In the genomic region with DNA sequence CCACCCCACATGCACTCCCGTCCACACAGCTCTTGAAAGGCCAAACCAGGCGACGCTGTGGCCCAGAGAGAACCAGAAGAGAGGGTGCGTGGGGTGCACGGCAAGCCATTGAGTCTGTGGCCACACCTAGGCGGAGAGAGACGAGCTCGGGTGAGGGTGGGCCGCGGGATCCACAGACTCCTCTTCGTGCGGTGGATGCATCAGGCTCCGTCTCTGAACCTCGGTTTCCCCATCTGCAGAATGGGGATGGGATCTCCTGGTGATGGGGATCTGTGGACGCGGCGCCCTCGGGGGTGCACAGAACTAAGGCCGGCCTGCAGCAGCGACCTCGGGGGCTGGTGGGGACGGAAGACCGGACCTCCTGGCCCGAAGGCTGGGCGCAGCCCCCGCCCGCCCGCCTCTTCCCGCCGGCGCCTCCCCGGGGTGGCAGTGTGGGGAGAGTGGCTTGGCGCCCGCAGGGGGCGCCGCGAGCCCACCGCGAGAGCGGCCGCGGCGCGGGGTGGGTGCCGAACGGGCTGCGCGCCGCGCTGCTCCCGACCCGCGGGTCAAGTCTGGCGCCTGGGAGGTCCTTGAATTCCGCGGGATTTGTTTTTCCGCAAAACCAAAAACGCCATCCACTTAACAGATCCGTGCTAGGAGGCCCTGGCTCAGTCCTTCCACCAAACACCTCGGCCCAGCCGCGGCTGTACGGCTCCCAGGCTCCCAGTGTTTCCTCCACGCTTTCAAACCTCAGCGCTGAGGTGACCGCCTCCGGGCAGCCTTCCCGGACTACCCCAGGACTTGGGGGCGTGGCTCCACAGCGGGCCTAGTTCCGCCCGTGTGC, we compare ENCODE assay signal across 8 cellular contexts. TPM values are rescaled to one million over a fixed set of nuclear protein-coding genes. Genes with fewer than 3 reads are reported as not detected.
A peak's percentile ranks its signal among the peaks of the same experiment; 100 is the strongest.
DNase-seq lines count a peak whose midpoint lies in the region; ATAC-seq, FAIRE-seq and TF ChIP-seq lines count a peak whose summit lies in the region.

No MANE protein-coding gene starts in this region.

- no peaks in the 10 kb centered on the region for H3K36me3 ChIP-seq in effector memory CD4-positive, alpha-beta T cell (ENCODE audit: control insufficient read depth, insufficient read depth, low read length)
- no peaks in the 10 kb centered on the region for H3K36me3 ChIP-seq in stomach

- peaks cover 29% of the 10 kb centered on the region for H3K27me3 Mint-ChIP-seq in activated CD4-positive, alpha-beta T cell treated with anti-CD3 and anti-CD28 coated beads, Interleukin-2, amount 10 ng/mL, durations not matched to agents 7 days and 5 days

- H3K9me3 Mint-ChIP-seq in activated CD4-positive, alpha-beta T cell treated with anti-CD3 and anti-CD28 coated beads, Interleukin-2, amount 10 ng/mL, durations not matched to agents 7 days and 5 days: no peaks in the 10 kb centered on the region

- DNase-seq in A172 (ENCODE audit: low spot score) (peak; percentile 36), GM12891 (ENCODE audit: insufficient read length, low spot score) (peak; percentile 70), NCI-H1092 (lab: John Stamatoyannopoulos, UW) (peak; percentile 13), medulla oblongata (ENCODE audit: extremely low spot score) (peak; percentile 42), stomach (peak; percentile 43)
- DNase-seq in activated CD4-positive, alpha-beta T cell treated with anti-CD3 and anti-CD28 coated beads, Interleukin-2, amount 10 ng/mL, durations not matched to agents 7 days and 5 days: peak; percentile 26
- DNase-seq in effector memory CD4-positive, alpha-beta T cell: peak in 2 of 3 donors; percentile 18 to 25

- no peak overlapping the region for H3K27ac ChIP-seq in effector memory CD4-positive, alpha-beta T cell (ENCODE audit: insufficient read depth, low read length, poor library complexity, severe bottlenecking)
- H3K27ac ChIP-seq in stomach: peak overlapping the region in 2 of 5 donors; percentile 41 to 54

- no peaks in the 10 kb centered on the region for H3K36me3 Mint-ChIP-seq in activated CD4-positive, alpha-beta T cell treated with anti-CD3 and anti-CD28 coated beads, Interleukin-2, amount 10 ng/mL, durations not matched to agents 7 days and 5 days (ENCODE audit: low read depth)

- TF ChIP-seq POLR2A in GM12891 (IDR thresholded peaks at IDR 0.05; ENCODE audit: low read depth, low read length) (no peak), stomach (IDR thresholded peaks at IDR 0.05) (no peak)

- H3K27ac Mint-ChIP-seq in activated CD4-positive, alpha-beta T cell treated with anti-CD3 and anti-CD28 coated beads, Interleukin-2, amount 10 ng/mL, durations not matched to agents 7 days and 5 days: peak overlapping the region; percentile 70

- H3K4me1 Mint-ChIP-seq in activated CD4-positive, alpha-beta T cell treated with anti-CD3 and anti-CD28 coated beads, Interleukin-2, amount 10 ng/mL, durations not matched to agents 7 days and 5 days: peaks cover 18% of the 10 kb centered on the region

- POLR2A ChIA-PET in activated CD4-positive, alpha-beta T cell treated with anti-CD3 and anti-CD28 coated beads, Interleukin-2, amount 10 ng/mL, durations not matched to agents 7 days and 5 days (lab: Charles Lee): no interaction called here

- no peaks in the 10 kb centered on the region for H3K9me3 ChIP-seq in effector memory CD4-positive, alpha-beta T cell (ENCODE audit: control insufficient read depth, low read length)
- no peaks in the 10 kb centered on the region for H3K9me3 ChIP-seq in stomach

- CTCF ChIA-PET in activated CD4-positive, alpha-beta T cell treated with anti-CD3 and anti-CD28 coated beads, Interleukin-2, amount 10 ng/mL, durations not matched to agents 7 days and 5 days (lab: Charles Lee): interaction anchor here (1.8 kb wide), 1 partner anchor 12 kb away, joined by 4 read pairs; no protein-coding TSS in a partner anchor

- no peaks in the 10 kb centered on the region for H3K27me3 ChIP-seq in effector memory CD4-positive, alpha-beta T cell (replicated peaks; ENCODE audit: control insufficient read depth, insufficient read depth, low read length, poor library complexity, severe bottlenecking)
- H3K27me3 ChIP-seq in stomach: peaks cover 0 to 35% (median 0%) of the 10 kb centered on the region in 3 donors

- no peak for TF ChIP-seq EP300 in stomach (IDR thresholded peaks at IDR 0.05)

- intact Hi-C loops in stomach (cut with DNase I; ENCODE audit: low total_unique reads): no loop called here

- H3K4me3 ChIP-seq in effector memory CD4-positive, alpha-beta T cell (ENCODE audit: insufficient read depth, low read depth, low read length, poor library complexity, severe bottlenecking): peak overlapping the region; percentile 43
- H3K4me3 ChIP-seq in stomach: peak overlapping the region; percentile 54 to 59 (median 54)

- ATAC-seq in GM18517 (IDR thresholded peaks at IDR 0.05; ENCODE audit: unreplicated experiment): no peak

- peak overlapping the region; percentile 72 for H3K4me3 Mint-ChIP-seq in activated CD4-positive, alpha-beta T cell treated with anti-CD3 and anti-CD28 coated beads, Interleukin-2, amount 10 ng/mL, durations not matched to agents 7 days and 5 days

- peak; percentile 9 for FAIRE-seq in GM12891 (lab: Jason Lieb, UNC)

- TF ChIP-seq CTCF in stomach (IDR thresholded peaks at IDR 0.05): peak in 3 of 7 experiments; percentile 36 to 70 (median 60)

- 5 to 38% (median 6%) methylated on average over 3 to 72 of the region's 72 CpGs for WGBS in stomach, 5 donors

- peaks cover 10% of the 10 kb centered on the region for H3K4me1 ChIP-seq in effector memory CD4-positive, alpha-beta T cell (ENCODE audit: control insufficient read depth, insufficient read depth, low read length, poor library complexity, severe bottlenecking)
- peaks cover 13 to 16% (median 15%) of the 10 kb centered on the region in 4 donors for H3K4me1 ChIP-seq in stomach

TF ChIP-seq in GM12891, 5 proteins besides CTCF, POLR2A, EP300 and RAD21:
- TF ChIP-seq PAX5 (IDR thresholded peaks at IDR 0.05; ENCODE audit: insufficient read depth, low read length, severe bottlenecking) (no peak), POU2F2 (IDR thresholded peaks at IDR 0.05; ENCODE audit: low read depth, low read length) (no peak), SPI1 (IDR thresholded peaks at IDR 0.05; ENCODE audit: low read depth, low read length) (no peak), TAF1 (IDR thresholded peaks at IDR 0.05; ENCODE audit: low read depth, low read length) (no peak), POLR2AphosphoS5 (IDR thresholded peaks at IDR 0.05; ENCODE audit: low read depth, low read length) (no peak)

RNA-seq across cellular contexts. Expression of gene ADPGK, which starts 13.2 kb away (rescaled TPM):
- total RNA-seq in A172 (2014; rRNA removed; shearing (Covaris generic)): 69.7 and 70.8 TPM in 2 replicates
- 29.2 TPM for polyA plus RNA-seq in GM12891 (2012; ENCODE audit: low read depth, missing spikeins)
- 10 to 100 TPM; 91.4 to 94.2 TPM for total RNA-seq in activated CD4-positive, alpha-beta T cell treated with anti-CD3 and anti-CD28 coated beads, Interleukin-2, amount 10 ng/mL, durations not matched to agents 7 days and 5 days
- total RNA-seq in stomach: 100 to 1,000 TPM in 2 of 5 donors, 10 to 100 TPM in 3; 62.9 to 338 (median 97.2) TPM
- 10 to 100 TPM; 11.9 to 32.0 (median 18.2) TPM for polyA plus RNA-seq in stomach

Comparison
In these comparisons a context has a peak if more than half of its experiments do, and no peak if none do; other contexts are left out.
1. DNase-seq: peak in every context shown above with its lines; median percentile 70 in GM12891; 43 in stomach; 42 in medulla oblongata; 36 in A172; 26 in activated CD4-positive, alpha-beta T cell treated with anti-CD3 and anti-CD28 coated beads, Interleukin-2, amount 10 ng/mL, durations not matched to agents 7 days and 5 days; 22 in effector memory CD4-positive, alpha-beta T cell; 13 in NCI-H1092.